In genomic region chr1:33349778-33350610, GRCh38 we compare ENCODE assay signal across 8 cellular contexts. TPM values are rescaled to one million over a fixed set of nuclear protein-coding genes. Genes with fewer than 3 reads are reported as not detected.
A peak's percentile ranks its signal among the peaks of the same experiment; 100 is the strongest.
DNase-seq lines count a peak whose midpoint lies in the region; ATAC-seq and TF ChIP-seq lines count a peak whose summit lies in the region.

No MANE protein-coding gene starts in this region.

- POLR2A ChIA-PET in PC-9 (lab: Charles Lee; ENCODE audit: unreplicated experiment): interaction anchor here (0.5 to 0.6 kb wide), 3 partner anchors 12 to 552 kb away, joined by 3 to 20 read pairs (median 3); partner anchors contain the start of gene RNF19B

- intact Hi-C loops in PC-9 (cut with micrococcal nuclease; ENCODE audit: unreplicated experiment): loop anchor here (5.0 kb wide), 2 partner anchors 122 to 223 kb away; partner anchors contain the start of gene ZSCAN20
- intact Hi-C loops in esophagus squamous epithelium (cut with DNase I): no loop called here

- peak overlapping the region; percentile 79 for H3K4me3 ChIP-seq in PC-9
- H3K4me3 ChIP-seq in esophagus squamous epithelium: peak overlapping the region; percentile 58 to 96 (median 78)

- DNase-seq in DMS114 treated with DMSO at 0.1 percent for 48 hours (lab: John Stamatoyannopoulos, UW; ENCODE audit: unreplicated experiment) (peak; percentile 42), HuH-7 (ENCODE audit: low spot score) (peak; percentile 89), PC-9 (peak; percentile 69 to 81), esophagus squamous epithelium (lab: John Stamatoyannopoulos, UW) (no peak), myocyte (ENCODE audit: low read depth) (peak; percentile 85)
- peak; percentile 83 to 89 for DNase-seq in activated T-cell treated with anti-CD3 and anti-CD28 coated beads, Interleukin-2, amount 50 U/mL, for 48 hours
- DNase-seq in stimulated activated CD8-positive, alpha-beta memory T cell treated with anti-CD3 and anti-CD28 coated beads, Interleukin-7, amount 100 ng/mL, for 4 hours (ENCODE audit: low read depth in 2 of 2): peak; percentile 58 to 79

- BruUV-seq in PC-9 (replicated peaks; lab: Mats Ljungman, UMichigan): TSS peak; percentile 19

- peak overlapping the region; percentile 93 for H3K4me2 ChIP-seq in PC-9

- H3K79me2 ChIP-seq in PC-9 (ENCODE audit: low read depth): peaks cover 62% of the 10 kb centered on the region

- peak in 2 of 4 donors; percentile 46 to 75 for TF ChIP-seq POLR2A in esophagus squamous epithelium (IDR thresholded peaks at IDR 0.05)

- CTCF ChIA-PET in PC-9 (lab: Charles Lee): interaction anchor here (0.6 kb wide), 2 partner anchors 57 to 260 kb away, joined by 3 to 13 read pairs; no protein-coding TSS in a partner anchor

- peak; percentile 76 for ATAC-seq in GM21526 (IDR thresholded peaks at IDR 0.05; ENCODE audit: low FRiP score, unreplicated experiment)

- H3K27me3 ChIP-seq in PC-9 (ENCODE audit: insufficient read depth, low read depth) (no peaks in the 10 kb centered on the region), esophagus squamous epithelium (no peaks in the 10 kb centered on the region)

- H3K9me2 ChIP-seq in PC-9 (ENCODE audit: insufficient read depth): no peaks in the 10 kb centered on the region

- WGBS in esophagus squamous epithelium, 2 donors: 0% methylated on average over 16 to 18 of the region's 104 CpGs

- H3K4me1 ChIP-seq in PC-9 (replicated peaks; ENCODE audit: insufficient read depth) (peaks cover 53% of the 10 kb centered on the region), esophagus squamous epithelium (peaks cover 18 to 55% (median 26%) of the 10 kb centered on the region in 3 donors)

- peaks cover 5% of the 10 kb centered on the region for H3K36me3 ChIP-seq in PC-9 (ENCODE audit: low read depth)
- H3K36me3 ChIP-seq in esophagus squamous epithelium: peaks cover 0 to 14% (median 0%) of the 10 kb centered on the region in 3 donors

- H3K9me3 ChIP-seq in PC-9 (ENCODE audit: insufficient read depth, low read depth) (no peaks in the 10 kb centered on the region), esophagus squamous epithelium (no peaks in the 10 kb centered on the region)

- no peaks in the 10 kb centered on the region; the same call in 1 of the 2 replicates for H4K20me1 ChIP-seq in PC-9 (ENCODE audit: insufficient read depth)

- peak overlapping the region; percentile 67 for H3K27ac ChIP-seq in PC-9
- peak overlapping the region; percentile 87 to 99 (median 96) for H3K27ac ChIP-seq in esophagus squamous epithelium

- H2AFZ ChIP-seq in PC-9: peak overlapping the region; percentile 92

- no peak for TF ChIP-seq CTCF in PC-9 (conservative IDR thresholded peaks at IDR 0.05)
- TF ChIP-seq CTCF in esophagus squamous epithelium (IDR thresholded peaks at IDR 0.05): peak in 1 of 6 experiments; percentile 10

- peaks cover 32% of the 10 kb centered on the region for H3F3A ChIP-seq in PC-9 (ENCODE audit: insufficient read depth, low read depth)

RNA-seq across cellular contexts. Expression of gene A3GALT2, which starts 29.1 kb away (rescaled TPM):
- total RNA-seq in PC-9 (2021) (not detected in 2 replicates), esophagus squamous epithelium (not detected), myocyte (0.32 TPM in 1 of 2 replicates, not detected in the other)
- polyA plus RNA-seq in myocyte (2012): not detected
